In genomic region chr17:5111402-5112204, GRCh38 we compare ENCODE assay signal across 8 cellular contexts. TPM values are rescaled to one million over a fixed set of nuclear protein-coding genes. Genes with fewer than 3 reads are reported as not detected.
DNase-seq lines count a peak whose midpoint lies in the region; TF ChIP-seq lines count a peak whose summit lies in the region.

ZNF232 (minus strand) TSS chr17:5111878; CDS start chr17:5111822, 56 bp downstream.

- H4K20me1 ChIP-seq in SK-N-SH (ENCODE audit: insufficient read depth) = no peaks in the 10 kb centered on the region

- H3K4me2 ChIP-seq in SK-N-SH = peak within 1 kb of the TSS; percentile 92

- H3K27ac ChIP-seq in HEK293 (ENCODE audit: extremely low read depth, low read depth, low read length) (peak within 1 kb of the TSS; percentile 59), SK-N-SH (ENCODE audit: low read depth in 2 of 2, low read length in 1 of 2) (peak within 1 kb of the TSS; percentile 40 to 81; a peak in 3 of 4 replicates), suprapubic skin (no peak within 1 kb of the TSS)

- H3K27me3 ChIP-seq in SK-N-SH (ENCODE audit: insufficient read depth) (peaks cover 4% of the 10 kb centered on the region; the same call in 1 of the 2 replicates), suprapubic skin (peaks cover 24% of the 10 kb centered on the region)

- peaks cover 6% of the 10 kb centered on the region for H3K9me3 ChIP-seq in HEK293 (ENCODE audit: control insufficient read depth, insufficient read depth, low read depth, low read length)
- H3K9me3 ChIP-seq in SK-N-SH = 0 out of 2 replicates have a peak, but pooled peaks cover 8% of the 10 kb centered on the region
- H3K9me3 ChIP-seq in suprapubic skin = no peaks in the 10 kb centered on the region

- TF ChIP-seq EP300 in SK-N-SH (IDR thresholded peaks at IDR 0.05; ENCODE audit: borderline replicate concordance in 1 of 2, low read depth in 1 of 2, low read length in 1 of 2) (no peak), suprapubic skin (IDR thresholded peaks at IDR 0.05) (no peak)

- peak within 1 kb of the TSS; percentile 62 for H3K9ac ChIP-seq in SK-N-SH

- no peaks in the 10 kb centered on the region for H3K79me2 ChIP-seq in SK-N-SH (ENCODE audit: insufficient read depth)

- H3K4me3 ChIP-seq in HEK293 (ENCODE audit: low read depth, low read length) = peak within 1 kb of the TSS; percentile 72
- peak within 1 kb of the TSS; percentile 76 for H3K4me3 ChIP-seq in NB4 (ENCODE audit: low read depth, low read length)
- peak within 1 kb of the TSS; percentile 81 to 84 for H3K4me3 ChIP-seq in SK-N-SH (ENCODE audit: low read depth in 2 of 2, low read length in 1 of 2)
- peak within 1 kb of the TSS; percentile 88 for H3K4me3 ChIP-seq in suprapubic skin

- DNase-seq in G401 (ENCODE audit: low spot score) = peak; percentile 93
- peak; percentile 92 for DNase-seq in NB4 (ENCODE audit: low read depth)
- peak; percentile 98 for DNase-seq in SK-N-SH
- DNase-seq in activated naive CD4-positive, alpha-beta T cell treated with anti-CD3 and anti-CD28 coated beads, Interleukin-2, amount 50 U/mL, for 16 hours = peak; percentile 91
- DNase-seq in globus pallidus (ENCODE audit: low spot score) = peak; percentile 91
- peak; percentile 24 to 95 (median 87) for DNase-seq in nucleus accumbens (lab: John Stamatoyannopoulos, UW)
- peak; percentile 94 to 95 for DNase-seq in suprapubic skin (ENCODE audit: low spot score in 2 of 2)

- peak within 1 kb of the TSS; percentile 99 for H2AFZ ChIP-seq in SK-N-SH (ENCODE audit: low read depth)

- TF ChIP-seq RAD21 in SK-N-SH (IDR thresholded peaks at IDR 0.05; ENCODE audit: low read length) = no peak

- CTCF ChIA-PET in HEK293 (lab: Yijun Ruan, JAX) = no interaction called here
- CTCF ChIA-PET in SK-N-SH (lab: Yijun Ruan, JAX) = interaction anchor here (1.2 to 1.9 kb wide), 2 partner anchors 49 to 203 kb away, joined by 3 to 5 read pairs; no protein-coding TSS in a partner anchor

- H3K4me1 ChIP-seq in HEK293 (ENCODE audit: control insufficient read depth, insufficient read depth, low read length) (no peaks in the 10 kb centered on the region), SK-N-SH (ENCODE audit: control insufficient read depth in 1 of 2, insufficient read depth in 2 of 2, low read depth in 1 of 2, low read length in 1 of 2) (peaks cover 0 to 7% of the 10 kb centered on the region in 2 experiments; a peak in 2 of 4 replicates), suprapubic skin (peaks cover 19% of the 10 kb centered on the region)

- in situ Hi-C loops in G401 (cut with HindIII; ENCODE audit: low sequenced_read_pairs) = no loop called here

- H3K9me2 ChIP-seq in SK-N-SH = peaks cover 7% of the 10 kb centered on the region; the same call in 1 of the 2 replicates

- peak; percentile 48 for TF ChIP-seq POLR2A in NB4 (IDR thresholded peaks at IDR 0.05; ENCODE audit: extremely low read depth, insufficient read length)
- TF ChIP-seq POLR2A in suprapubic skin (IDR thresholded peaks at IDR 0.05) = no peak

- H3K36me3 ChIP-seq in HEK293 (ENCODE audit: control insufficient read depth in 2 of 2, insufficient read depth in 1 of 2, low read length in 2 of 2) = peaks cover 37 to 49% of the 10 kb centered on the region in 2 experiments
- peaks cover 19 to 20% of the 10 kb centered on the region in 2 experiments for H3K36me3 ChIP-seq in SK-N-SH (replicated peaks in 1 of 2; ENCODE audit: control insufficient read depth in 1 of 2, insufficient read depth in 2 of 2, low read length in 1 of 2)
- peaks cover 19% of the 10 kb centered on the region for H3K36me3 ChIP-seq in suprapubic skin

- 6% methylated on average over 24 of the region's 69 CpGs for WGBS in SK-N-SH (ENCODE audit: low lambda C conversion rate)
- under 1% methylated on average over 32 of the region's 69 CpGs for WGBS in suprapubic skin

- POLR2A ChIA-PET in HEK293 (lab: Yijun Ruan, JAX) (interaction anchor here (1.8 kb wide), 1 partner anchor 80 kb away, joined by 5 read pairs; the partner anchor contains the start of gene ZNF594), SK-N-SH (lab: Yijun Ruan, JAX) (interaction anchor here (0.6 to 1.0 kb wide), 4 partner anchors 12 to 269 kb away, joined by 3 to 6 read pairs (median 3); partner anchors contain the start of genes ZFP3 and ZNF594)

- TF ChIP-seq CTCF in HEK293 (tag by site-specific recombination; IDR thresholded peaks at IDR 0.05) (peak; percentile 71; the same call in 1 of the 2 replicates), NB4 (IDR thresholded peaks at IDR 0.05; ENCODE audit: low read depth, low read length) (no peak), SK-N-SH (IDR thresholded peaks at IDR 0.05) (no peak), suprapubic skin (IDR thresholded peaks at IDR 0.05) (no peak)

- H3F3A ChIP-seq in SK-N-SH (replicated peaks; ENCODE audit: insufficient read depth) = peaks cover 7% of the 10 kb centered on the region

TF ChIP-seq in HEK293, 187 proteins besides CTCF, POLR2A, EP300 and RAD21 (continues in another document):
- TF ChIP-seq ZBTB17 (tag by site-specific recombination; IDR thresholded peaks at IDR 0.05) (peak; percentile 97), ZFP69B (tag by site-specific recombination; IDR thresholded peaks at IDR 0.05) (peak; percentile 43), ZSCAN16 (tag by site-specific recombination; IDR thresholded peaks at IDR 0.05) (no peak), ZNF473 (tag by site-specific recombination; IDR thresholded peaks at IDR 0.05) (no peak), ZNF510 (tag by site-specific recombination; IDR thresholded peaks at IDR 0.05; ENCODE audit: insufficient replicate concordance) (no peak), ZNF48 (tag by site-specific recombination; IDR thresholded peaks at IDR 0.05) (no peak), SP7 (tag by site-specific recombination; IDR thresholded peaks at IDR 0.05) (0 out of 2 replicates have a peak, but pooled peaks have one; percentile 62), ZNF791 (tag by site-specific recombination; IDR thresholded peaks at IDR 0.05) (no peak), ZEB2 (tag by site-specific recombination; IDR thresholded peaks at IDR 0.05) (peak; percentile 65), ZIC2 (tag by site-specific recombination; IDR thresholded peaks at IDR 0.05) (peak; percentile 21; the same call in 1 of the 2 replicates)
- TF ChIP-seq, protein P1, sequence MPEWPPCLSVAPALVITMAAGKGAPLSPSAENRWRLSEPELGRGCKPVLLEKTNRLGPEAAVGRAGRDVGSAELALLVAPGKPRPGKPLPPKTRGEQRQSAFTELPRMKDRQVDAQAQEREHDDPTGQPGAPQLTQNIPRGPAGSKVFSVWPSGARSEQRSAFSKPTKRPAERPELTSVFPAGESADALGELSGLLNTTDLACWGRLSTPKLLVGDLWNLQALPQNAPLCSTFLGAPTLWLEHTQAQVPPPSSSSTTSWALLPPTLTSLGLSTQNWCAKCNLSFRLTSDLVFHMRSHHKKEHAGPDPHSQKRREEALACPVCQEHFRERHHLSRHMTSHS (tag by site-specific recombination; IDR thresholded peaks at IDR 0.05) = no peak

TF ChIP-seq in SK-N-SH, 30 proteins besides CTCF, POLR2A, EP300 and RAD21 (continues in another document):
- TF ChIP-seq ELF1 (IDR thresholded peaks at IDR 0.05) = peak; percentile 58
- peak; percentile 77 for TF ChIP-seq CHD2 (IDR thresholded peaks at IDR 0.05; ENCODE audit: low read length, partially characterized antibody)
- no peak for TF ChIP-seq TEAD4 (IDR thresholded peaks at IDR 0.05; ENCODE audit: borderline replicate concordance, insufficient read depth)
- no peak for TF ChIP-seq TCF12 (IDR thresholded peaks at IDR 0.05)
- no peak for TF ChIP-seq JUND (IDR thresholded peaks at IDR 0.05)
- TF ChIP-seq POLR2AphosphoS5 (IDR thresholded peaks at IDR 0.05; ENCODE audit: low read depth, low read length) = peak; percentile 71; the same call in 1 of the 2 replicates
- peak; percentile 72 for TF ChIP-seq GABPA (IDR thresholded peaks at IDR 0.05; ENCODE audit: low read depth)
- TF ChIP-seq NFIC (IDR thresholded peaks at IDR 0.05; ENCODE audit: borderline replicate concordance) = no peak
- TF ChIP-seq YY1 (IDR thresholded peaks at IDR 0.05; ENCODE audit: low read depth) = peak; percentile 27; the same call in 1 of the 2 replicates
- TF ChIP-seq MXI1 (IDR thresholded peaks at IDR 0.05; ENCODE audit: low read depth, low read length) = peak; percentile 85
- peak; percentile 81 for TF ChIP-seq NRF1 (IDR thresholded peaks at IDR 0.05; ENCODE audit: low read depth, low read length)
- peak; percentile 96 for TF ChIP-seq MAX (IDR thresholded peaks at IDR 0.05; ENCODE audit: low read depth)
- TF ChIP-seq, protein P2, sequence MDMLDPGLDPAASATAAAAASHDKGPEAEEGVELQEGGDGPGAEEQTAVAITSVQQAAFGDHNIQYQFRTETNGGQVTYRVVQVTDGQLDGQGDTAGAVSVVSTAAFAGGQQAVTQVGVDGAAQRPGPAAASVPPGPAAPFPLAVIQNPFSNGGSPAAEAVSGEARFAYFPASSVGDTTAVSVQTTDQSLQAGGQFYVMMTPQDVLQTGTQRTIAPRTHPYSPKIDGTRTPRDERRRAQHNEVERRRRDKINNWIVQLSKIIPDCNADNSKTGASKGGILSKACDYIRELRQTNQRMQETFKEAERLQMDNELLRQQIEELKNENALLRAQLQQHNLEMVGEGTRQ (IDR thresholded peaks at IDR 0.05; ENCODE audit: borderline replicate concordance, low read depth, low read length) = no peak
- peak; percentile 57 for TF ChIP-seq TAF1 (IDR thresholded peaks at IDR 0.05; ENCODE audit: borderline replicate concordance, low read depth, low read length)
- TF ChIP-seq SIN3A (IDR thresholded peaks at IDR 0.05; ENCODE audit: borderline replicate concordance, low read depth, low read length) = 0 out of 2 replicates have a peak, but pooled peaks have one; percentile 34
- TF ChIP-seq, protein P3, sequence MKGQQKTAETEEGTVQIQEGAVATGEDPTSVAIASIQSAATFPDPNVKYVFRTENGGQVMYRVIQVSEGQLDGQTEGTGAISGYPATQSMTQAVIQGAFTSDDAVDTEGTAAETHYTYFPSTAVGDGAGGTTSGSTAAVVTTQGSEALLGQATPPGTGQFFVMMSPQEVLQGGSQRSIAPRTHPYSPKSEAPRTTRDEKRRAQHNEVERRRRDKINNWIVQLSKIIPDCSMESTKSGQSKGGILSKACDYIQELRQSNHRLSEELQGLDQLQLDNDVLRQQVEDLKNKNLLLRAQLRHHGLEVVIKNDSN (IDR thresholded peaks at IDR 0.05; ENCODE audit: borderline replicate concordance, low read depth) = peak; percentile 79

RNA-seq across cellular contexts. Expression of gene ZNF232, which starts in this region (rescaled TPM):
- 10.1 and 11.8 TPM in 2 replicates for total RNA-seq in G401 (2014; rRNA removed; shearing (Covaris generic))
- polyA plus RNA-seq in SK-N-SH (2012; rRNA removed) = 3.4 and 3.6 TPM in 2 replicates
- 3.5 and 3.6 TPM in 2 replicates for polyA plus RNA-seq in SK-N-SH (2012; cell fraction: cytosol; rRNA removed)
- 3.8 and 5.1 TPM in 2 replicates for polyA plus RNA-seq in SK-N-SH (2012; cell fraction: nucleus; rRNA removed)
- 1 to 10 TPM; 3.7 to 6.7 (median 5.0) TPM for total RNA-seq in suprapubic skin
